In genomic region chr22:27669798-27670599, GRCh38 we compare ENCODE assay signal across 1 cellular context.
TF ChIP-seq lines count a peak whose summit lies in the region.

No MANE protein-coding gene starts in this region.

TF ChIP-seq in K562, 482 proteins besides CTCF, POLR2A, EP300 and RAD21 (continued from another document and continues in another):
- TF ChIP-seq CEBPG (CRISPR knock-in tag; IDR thresholded peaks at IDR 0.05): no peak
- no peak for TF ChIP-seq CEBPG (tag; conservative IDR thresholded peaks at IDR 0.05 in 1 of 2, IDR thresholded peaks at IDR 0.05 in 1 of 2)
- TF ChIP-seq ZNF347 (CRISPR knock-in tag; IDR thresholded peaks at IDR 0.05; ENCODE audit: low read depth): no peak
- no peak for TF ChIP-seq KAT8 (IDR thresholded peaks at IDR 0.05; ENCODE audit: low read depth)
- no peak for TF ChIP-seq ZNF431 (CRISPR knock-in tag; IDR thresholded peaks at IDR 0.05)
- TF ChIP-seq, protein P1, sequence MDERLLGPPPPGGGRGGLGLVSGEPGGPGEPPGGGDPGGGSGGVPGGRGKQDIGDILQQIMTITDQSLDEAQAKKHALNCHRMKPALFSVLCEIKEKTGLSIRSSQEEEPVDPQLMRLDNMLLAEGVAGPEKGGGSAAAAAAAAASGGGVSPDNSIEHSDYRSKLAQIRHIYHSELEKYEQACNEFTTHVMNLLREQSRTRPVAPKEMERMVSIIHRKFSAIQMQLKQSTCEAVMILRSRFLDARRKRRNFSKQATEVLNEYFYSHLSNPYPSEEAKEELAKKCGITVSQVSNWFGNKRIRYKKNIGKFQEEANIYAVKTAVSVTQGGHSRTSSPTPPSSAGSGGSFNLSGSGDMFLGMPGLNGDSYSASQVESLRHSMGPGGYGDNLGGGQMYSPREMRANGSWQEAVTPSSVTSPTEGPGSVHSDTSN (CRISPR knock-in tag; IDR thresholded peaks at IDR 0.05; ENCODE audit: low read depth): no peak
- TF ChIP-seq, protein P1 (tag; conservative IDR thresholded peaks at IDR 0.05; ENCODE audit: low read depth): no peak
- TF ChIP-seq, protein P2, sequence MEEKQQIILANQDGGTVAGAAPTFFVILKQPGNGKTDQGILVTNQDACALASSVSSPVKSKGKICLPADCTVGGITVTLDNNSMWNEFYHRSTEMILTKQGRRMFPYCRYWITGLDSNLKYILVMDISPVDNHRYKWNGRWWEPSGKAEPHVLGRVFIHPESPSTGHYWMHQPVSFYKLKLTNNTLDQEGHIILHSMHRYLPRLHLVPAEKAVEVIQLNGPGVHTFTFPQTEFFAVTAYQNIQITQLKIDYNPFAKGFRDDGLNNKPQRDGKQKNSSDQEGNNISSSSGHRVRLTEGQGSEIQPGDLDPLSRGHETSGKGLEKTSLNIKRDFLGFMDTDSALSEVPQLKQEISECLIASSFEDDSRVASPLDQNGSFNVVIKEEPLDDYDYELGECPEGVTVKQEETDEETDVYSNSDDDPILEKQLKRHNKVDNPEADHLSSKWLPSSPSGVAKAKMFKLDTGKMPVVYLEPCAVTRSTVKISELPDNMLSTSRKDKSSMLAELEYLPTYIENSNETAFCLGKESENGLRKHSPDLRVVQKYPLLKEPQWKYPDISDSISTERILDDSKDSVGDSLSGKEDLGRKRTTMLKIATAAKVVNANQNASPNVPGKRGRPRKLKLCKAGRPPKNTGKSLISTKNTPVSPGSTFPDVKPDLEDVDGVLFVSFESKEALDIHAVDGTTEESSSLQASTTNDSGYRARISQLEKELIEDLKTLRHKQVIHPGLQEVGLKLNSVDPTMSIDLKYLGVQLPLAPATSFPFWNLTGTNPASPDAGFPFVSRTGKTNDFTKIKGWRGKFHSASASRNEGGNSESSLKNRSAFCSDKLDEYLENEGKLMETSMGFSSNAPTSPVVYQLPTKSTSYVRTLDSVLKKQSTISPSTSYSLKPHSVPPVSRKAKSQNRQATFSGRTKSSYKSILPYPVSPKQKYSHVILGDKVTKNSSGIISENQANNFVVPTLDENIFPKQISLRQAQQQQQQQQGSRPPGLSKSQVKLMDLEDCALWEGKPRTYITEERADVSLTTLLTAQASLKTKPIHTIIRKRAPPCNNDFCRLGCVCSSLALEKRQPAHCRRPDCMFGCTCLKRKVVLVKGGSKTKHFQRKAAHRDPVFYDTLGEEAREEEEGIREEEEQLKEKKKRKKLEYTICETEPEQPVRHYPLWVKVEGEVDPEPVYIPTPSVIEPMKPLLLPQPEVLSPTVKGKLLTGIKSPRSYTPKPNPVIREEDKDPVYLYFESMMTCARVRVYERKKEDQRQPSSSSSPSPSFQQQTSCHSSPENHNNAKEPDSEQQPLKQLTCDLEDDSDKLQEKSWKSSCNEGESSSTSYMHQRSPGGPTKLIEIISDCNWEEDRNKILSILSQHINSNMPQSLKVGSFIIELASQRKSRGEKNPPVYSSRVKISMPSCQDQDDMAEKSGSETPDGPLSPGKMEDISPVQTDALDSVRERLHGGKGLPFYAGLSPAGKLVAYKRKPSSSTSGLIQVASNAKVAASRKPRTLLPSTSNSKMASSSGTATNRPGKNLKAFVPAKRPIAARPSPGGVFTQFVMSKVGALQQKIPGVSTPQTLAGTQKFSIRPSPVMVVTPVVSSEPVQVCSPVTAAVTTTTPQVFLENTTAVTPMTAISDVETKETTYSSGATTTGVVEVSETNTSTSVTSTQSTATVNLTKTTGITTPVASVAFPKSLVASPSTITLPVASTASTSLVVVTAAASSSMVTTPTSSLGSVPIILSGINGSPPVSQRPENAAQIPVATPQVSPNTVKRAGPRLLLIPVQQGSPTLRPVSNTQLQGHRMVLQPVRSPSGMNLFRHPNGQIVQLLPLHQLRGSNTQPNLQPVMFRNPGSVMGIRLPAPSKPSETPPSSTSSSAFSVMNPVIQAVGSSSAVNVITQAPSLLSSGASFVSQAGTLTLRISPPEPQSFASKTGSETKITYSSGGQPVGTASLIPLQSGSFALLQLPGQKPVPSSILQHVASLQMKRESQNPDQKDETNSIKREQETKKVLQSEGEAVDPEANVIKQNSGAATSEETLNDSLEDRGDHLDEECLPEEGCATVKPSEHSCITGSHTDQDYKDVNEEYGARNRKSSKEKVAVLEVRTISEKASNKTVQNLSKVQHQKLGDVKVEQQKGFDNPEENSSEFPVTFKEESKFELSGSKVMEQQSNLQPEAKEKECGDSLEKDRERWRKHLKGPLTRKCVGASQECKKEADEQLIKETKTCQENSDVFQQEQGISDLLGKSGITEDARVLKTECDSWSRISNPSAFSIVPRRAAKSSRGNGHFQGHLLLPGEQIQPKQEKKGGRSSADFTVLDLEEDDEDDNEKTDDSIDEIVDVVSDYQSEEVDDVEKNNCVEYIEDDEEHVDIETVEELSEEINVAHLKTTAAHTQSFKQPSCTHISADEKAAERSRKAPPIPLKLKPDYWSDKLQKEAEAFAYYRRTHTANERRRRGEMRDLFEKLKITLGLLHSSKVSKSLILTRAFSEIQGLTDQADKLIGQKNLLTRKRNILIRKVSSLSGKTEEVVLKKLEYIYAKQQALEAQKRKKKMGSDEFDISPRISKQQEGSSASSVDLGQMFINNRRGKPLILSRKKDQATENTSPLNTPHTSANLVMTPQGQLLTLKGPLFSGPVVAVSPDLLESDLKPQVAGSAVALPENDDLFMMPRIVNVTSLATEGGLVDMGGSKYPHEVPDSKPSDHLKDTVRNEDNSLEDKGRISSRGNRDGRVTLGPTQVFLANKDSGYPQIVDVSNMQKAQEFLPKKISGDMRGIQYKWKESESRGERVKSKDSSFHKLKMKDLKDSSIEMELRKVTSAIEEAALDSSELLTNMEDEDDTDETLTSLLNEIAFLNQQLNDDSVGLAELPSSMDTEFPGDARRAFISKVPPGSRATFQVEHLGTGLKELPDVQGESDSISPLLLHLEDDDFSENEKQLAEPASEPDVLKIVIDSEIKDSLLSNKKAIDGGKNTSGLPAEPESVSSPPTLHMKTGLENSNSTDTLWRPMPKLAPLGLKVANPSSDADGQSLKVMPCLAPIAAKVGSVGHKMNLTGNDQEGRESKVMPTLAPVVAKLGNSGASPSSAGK (IDR thresholded peaks at IDR 0.05): no peak
- 0 out of 2 replicates have a peak, but pooled peaks have one; percentile 50 for TF ChIP-seq HDAC2 (IDR thresholded peaks at IDR 0.05)
- peak; percentile 93 for TF ChIP-seq ESRRA (IDR thresholded peaks at IDR 0.05; ENCODE audit: borderline replicate concordance, low read depth)
- peak; percentile 69 for TF ChIP-seq RBM25 (IDR thresholded peaks at IDR 0.05; ENCODE audit: low read depth, low read length, severe bottlenecking)
- TF ChIP-seq KLF1 (tag; IDR thresholded peaks at IDR 0.05): no peak
- TF ChIP-seq, protein P3, sequence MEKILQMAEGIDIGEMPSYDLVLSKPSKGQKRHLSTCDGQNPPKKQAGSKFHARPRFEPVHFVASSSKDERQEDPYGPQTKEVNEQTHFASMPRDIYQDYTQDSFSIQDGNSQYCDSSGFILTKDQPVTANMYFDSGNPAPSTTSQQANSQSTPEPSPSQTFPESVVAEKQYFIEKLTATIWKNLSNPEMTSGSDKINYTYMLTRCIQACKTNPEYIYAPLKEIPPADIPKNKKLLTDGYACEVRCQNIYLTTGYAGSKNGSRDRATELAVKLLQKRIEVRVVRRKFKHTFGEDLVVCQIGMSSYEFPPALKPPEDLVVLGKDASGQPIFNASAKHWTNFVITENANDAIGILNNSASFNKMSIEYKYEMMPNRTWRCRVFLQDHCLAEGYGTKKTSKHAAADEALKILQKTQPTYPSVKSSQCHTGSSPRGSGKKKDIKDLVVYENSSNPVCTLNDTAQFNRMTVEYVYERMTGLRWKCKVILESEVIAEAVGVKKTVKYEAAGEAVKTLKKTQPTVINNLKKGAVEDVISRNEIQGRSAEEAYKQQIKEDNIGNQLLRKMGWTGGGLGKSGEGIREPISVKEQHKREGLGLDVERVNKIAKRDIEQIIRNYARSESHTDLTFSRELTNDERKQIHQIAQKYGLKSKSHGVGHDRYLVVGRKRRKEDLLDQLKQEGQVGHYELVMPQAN (IDR thresholded peaks at IDR 0.05; ENCODE audit: borderline replicate concordance): no peak
- TF ChIP-seq MTF1 (CRISPR knock-in tag; IDR thresholded peaks at IDR 0.05; ENCODE audit: borderline replicate concordance): no peak
- no peak for TF ChIP-seq ZC3H8 (IDR thresholded peaks at IDR 0.05)
- TF ChIP-seq BHLHE40 (IDR thresholded peaks at IDR 0.05; ENCODE audit: low read length): peak; percentile 78
- TF ChIP-seq HNRNPL (IDR thresholded peaks at IDR 0.05; ENCODE audit: low read depth, low read length): no peak
- no peak for TF ChIP-seq MEF2D (tag; conservative IDR thresholded peaks at IDR 0.05; ENCODE audit: low read depth)
- peak; percentile 9 for TF ChIP-seq RBFOX2 (IDR thresholded peaks at IDR 0.05; ENCODE audit: low read depth, low read length)
- no peak for TF ChIP-seq NELFE (IDR thresholded peaks at IDR 0.05; ENCODE audit: insufficient read depth, insufficient read length)
- TF ChIP-seq, protein P4, sequence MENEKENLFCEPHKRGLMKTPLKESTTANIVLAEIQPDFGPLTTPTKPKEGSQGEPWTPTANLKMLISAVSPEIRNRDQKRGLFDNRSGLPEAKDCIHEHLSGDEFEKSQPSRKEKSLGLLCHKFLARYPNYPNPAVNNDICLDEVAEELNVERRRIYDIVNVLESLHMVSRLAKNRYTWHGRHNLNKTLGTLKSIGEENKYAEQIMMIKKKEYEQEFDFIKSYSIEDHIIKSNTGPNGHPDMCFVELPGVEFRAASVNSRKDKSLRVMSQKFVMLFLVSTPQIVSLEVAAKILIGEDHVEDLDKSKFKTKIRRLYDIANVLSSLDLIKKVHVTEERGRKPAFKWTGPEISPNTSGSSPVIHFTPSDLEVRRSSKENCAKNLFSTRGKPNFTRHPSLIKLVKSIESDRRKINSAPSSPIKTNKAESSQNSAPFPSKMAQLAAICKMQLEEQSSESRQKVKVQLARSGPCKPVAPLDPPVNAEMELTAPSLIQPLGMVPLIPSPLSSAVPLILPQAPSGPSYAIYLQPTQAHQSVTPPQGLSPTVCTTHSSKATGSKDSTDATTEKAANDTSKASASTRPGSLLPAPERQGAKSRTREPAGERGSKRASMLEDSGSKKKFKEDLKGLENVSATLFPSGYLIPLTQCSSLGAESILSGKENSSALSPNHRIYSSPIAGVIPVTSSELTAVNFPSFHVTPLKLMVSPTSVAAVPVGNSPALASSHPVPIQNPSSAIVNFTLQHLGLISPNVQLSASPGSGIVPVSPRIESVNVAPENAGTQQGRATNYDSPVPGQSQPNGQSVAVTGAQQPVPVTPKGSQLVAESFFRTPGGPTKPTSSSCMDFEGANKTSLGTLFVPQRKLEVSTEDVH (IDR thresholded peaks at IDR 0.05; ENCODE audit: low read depth, partially characterized antibody): no peak
- no peak for TF ChIP-seq MED1 (CRISPR knock-in tag; IDR thresholded peaks at IDR 0.05; ENCODE audit: borderline replicate concordance)
- no peak for TF ChIP-seq KLF13 (tag; IDR thresholded peaks at IDR 0.05; ENCODE audit: borderline replicate concordance, low read depth)
- TF ChIP-seq, protein P5, sequence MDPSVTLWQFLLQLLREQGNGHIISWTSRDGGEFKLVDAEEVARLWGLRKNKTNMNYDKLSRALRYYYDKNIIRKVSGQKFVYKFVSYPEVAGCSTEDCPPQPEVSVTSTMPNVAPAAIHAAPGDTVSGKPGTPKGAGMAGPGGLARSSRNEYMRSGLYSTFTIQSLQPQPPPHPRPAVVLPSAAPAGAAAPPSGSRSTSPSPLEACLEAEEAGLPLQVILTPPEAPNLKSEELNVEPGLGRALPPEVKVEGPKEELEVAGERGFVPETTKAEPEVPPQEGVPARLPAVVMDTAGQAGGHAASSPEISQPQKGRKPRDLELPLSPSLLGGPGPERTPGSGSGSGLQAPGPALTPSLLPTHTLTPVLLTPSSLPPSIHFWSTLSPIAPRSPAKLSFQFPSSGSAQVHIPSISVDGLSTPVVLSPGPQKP (CRISPR knock-in tag; IDR thresholded peaks at IDR 0.05): no peak
- TF ChIP-seq SRSF1 (IDR thresholded peaks at IDR 0.05; ENCODE audit: low read depth, low read length): no peak
- TF ChIP-seq, protein P6, sequence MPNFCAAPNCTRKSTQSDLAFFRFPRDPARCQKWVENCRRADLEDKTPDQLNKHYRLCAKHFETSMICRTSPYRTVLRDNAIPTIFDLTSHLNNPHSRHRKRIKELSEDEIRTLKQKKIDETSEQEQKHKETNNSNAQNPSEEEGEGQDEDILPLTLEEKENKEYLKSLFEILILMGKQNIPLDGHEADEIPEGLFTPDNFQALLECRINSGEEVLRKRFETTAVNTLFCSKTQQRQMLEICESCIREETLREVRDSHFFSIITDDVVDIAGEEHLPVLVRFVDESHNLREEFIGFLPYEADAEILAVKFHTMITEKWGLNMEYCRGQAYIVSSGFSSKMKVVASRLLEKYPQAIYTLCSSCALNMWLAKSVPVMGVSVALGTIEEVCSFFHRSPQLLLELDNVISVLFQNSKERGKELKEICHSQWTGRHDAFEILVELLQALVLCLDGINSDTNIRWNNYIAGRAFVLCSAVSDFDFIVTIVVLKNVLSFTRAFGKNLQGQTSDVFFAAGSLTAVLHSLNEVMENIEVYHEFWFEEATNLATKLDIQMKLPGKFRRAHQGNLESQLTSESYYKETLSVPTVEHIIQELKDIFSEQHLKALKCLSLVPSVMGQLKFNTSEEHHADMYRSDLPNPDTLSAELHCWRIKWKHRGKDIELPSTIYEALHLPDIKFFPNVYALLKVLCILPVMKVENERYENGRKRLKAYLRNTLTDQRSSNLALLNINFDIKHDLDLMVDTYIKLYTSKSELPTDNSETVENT (CRISPR knock-in tag; IDR thresholded peaks at IDR 0.05): no peak
- no peak for TF ChIP-seq RBM22 (IDR thresholded peaks at IDR 0.05; ENCODE audit: low read depth, low read length, poor library complexity, severe bottlenecking)
- no peak for TF ChIP-seq TEAD2 (tag; IDR thresholded peaks at IDR 0.05)
- peak in 1 of 2 experiments; percentile 70 for TF ChIP-seq KDM1A (IDR thresholded peaks at IDR 0.05)
- TF ChIP-seq ZNF3 (CRISPR knock-in tag; IDR thresholded peaks at IDR 0.05): no peak
- no peak for TF ChIP-seq NR2F6 (CRISPR knock-in tag; IDR thresholded peaks at IDR 0.05)
- no peak for TF ChIP-seq ZNF354B (CRISPR knock-in tag; IDR thresholded peaks at IDR 0.05)
- TF ChIP-seq, protein P7, sequence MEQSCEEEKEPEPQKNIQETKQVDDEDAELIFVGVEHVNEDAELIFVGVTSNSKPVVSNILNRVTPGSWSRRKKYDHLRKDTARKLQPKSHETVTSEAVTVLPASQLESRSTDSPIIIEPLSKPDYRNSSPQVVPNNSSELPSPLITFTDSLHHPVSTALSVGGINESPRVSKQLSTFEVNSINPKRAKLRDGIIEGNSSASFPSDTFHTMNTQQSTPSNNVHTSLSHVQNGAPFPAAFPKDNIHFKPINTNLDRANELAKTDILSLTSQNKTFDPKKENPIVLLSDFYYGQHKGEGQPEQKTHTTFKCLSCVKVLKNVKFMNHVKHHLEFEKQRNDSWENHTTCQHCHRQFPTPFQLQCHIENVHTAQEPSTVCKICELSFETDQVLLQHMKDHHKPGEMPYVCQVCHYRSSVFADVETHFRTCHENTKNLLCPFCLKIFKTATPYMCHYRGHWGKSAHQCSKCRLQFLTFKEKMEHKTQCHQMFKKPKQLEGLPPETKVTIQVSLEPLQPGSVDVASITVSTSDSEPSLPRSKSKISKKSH (CRISPR knock-in tag; IDR thresholded peaks at IDR 0.05): no peak
- no peak for TF ChIP-seq PHF21A (IDR thresholded peaks at IDR 0.05; ENCODE audit: borderline replicate concordance, low read depth)
- TF ChIP-seq ADNP (tag; IDR thresholded peaks at IDR 0.05): 0 out of 2 replicates have a peak, but pooled peaks have one; percentile 54
- no peak for TF ChIP-seq BDP1 (IDR thresholded peaks at IDR 0.05; ENCODE audit: insufficient read depth, insufficient read length)
- TF ChIP-seq TAF1 (IDR thresholded peaks at IDR 0.05; ENCODE audit: control insufficient read depth, extremely low read depth, insufficient read depth, low read length, severe bottlenecking): no peak
